ENCODE assay signal across 28 cellular contexts in the genomic region with DNA sequence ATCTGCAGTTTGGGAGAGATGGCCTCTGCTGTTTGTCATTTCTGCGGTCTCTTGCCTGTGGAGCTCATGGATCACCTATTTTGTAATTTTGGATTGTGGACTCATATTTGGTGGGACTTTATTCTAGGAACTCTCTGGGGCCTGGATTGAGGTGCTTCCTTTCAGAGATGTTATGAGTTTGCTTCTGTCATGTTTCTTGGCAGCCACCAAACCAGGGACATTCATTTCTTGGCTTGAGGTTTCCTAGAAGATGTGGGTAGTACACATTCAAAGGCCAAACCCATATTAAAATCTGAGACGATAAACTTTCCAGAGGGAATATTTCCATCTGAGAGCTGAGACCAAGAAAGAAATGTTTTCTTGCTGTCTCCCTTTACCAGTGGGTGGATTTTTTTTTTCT.
"Had no signal": no experiment of that assay in that cellular context is flagged by ENCODE, and none has a peak within 500 bp of the region (broad histone marks: within the 10 kb centered on the region; RNA-seq: fewer than 3 reads in every experiment).

No MANE protein-coding gene starts in this region.

- H3K27ac Mint-ChIP-seq: natural killer cell; neural progenitor cell; progenitor cell of endocrine pancreas; stimulated activated memory B cell treated with anti-CD40 and anti-IgM and Interleukin-4, amounts not matched to agents 10 μg/mL and 1 μg/mL and 100 μg/mL, for 72 hours; type B pancreatic cell had no signal

- H3K9me3 Mint-ChIP-seq: natural killer cell, neural progenitor cell had no signal

- H3K4me3 Mint-ChIP-seq: natural killer cell; nephron; neural progenitor cell; stimulated activated memory B cell treated with anti-CD40 and anti-IgM and Interleukin-4, amounts not matched to agents 10 μg/mL and 1 μg/mL and 100 μg/mL, for 72 hours; stimulated activated naive CD8-positive, alpha-beta T cell treated with anti-CD3 and anti-CD28 coated beads, Interleukin-15, amount 100 ng/mL, for 72 hours; type B pancreatic cell had no signal

- H3K4me3 ChIP-seq: neural progenitor cell, ovary, psoas muscle, right lobe of liver, sigmoid colon, suprapubic skin, testis, tibial artery, transverse colon, upper lobe of right lung, uterus had no signal

- H3K36me3 Mint-ChIP-seq: natural killer cell; neural progenitor cell; stimulated activated memory B cell treated with anti-CD40 and anti-IgM and Interleukin-4, amounts not matched to agents 10 μg/mL and 1 μg/mL and 100 μg/mL, for 72 hours; type B pancreatic cell had no signal

- H3K27me3 Mint-ChIP-seq: type B pancreatic cell had no signal

- H3K36me3 ChIP-seq: neural progenitor cell, ovary, right lobe of liver, sigmoid colon, suprapubic skin, tibial artery, transverse colon, upper lobe of right lung, uterus had no signal

- DNase-seq: natural killer cell; occipital lobe; ovary; posterior cingulate gyrus; psoas muscle; right cardiac atrium; right lobe of liver; sigmoid colon; small intestine; stimulated activated CD4-positive, alpha-beta T cell treated with anti-CD3 and anti-CD28 coated beads, Interleukin-15, amount 100 ng/mL, for 24 hours; stimulated activated CD4-positive, alpha-beta T cell treated with anti-CD3 and anti-CD28 coated beads, Interleukin-2, amount 100 ng/mL, for 24 hours; stimulated activated CD4-positive, alpha-beta T cell treated with anti-CD3 and anti-CD28 coated beads, Interleukin-2, amount 100 ng/mL, for 48 hours; stimulated activated CD4-positive, alpha-beta T cell treated with anti-CD3 and anti-CD28 coated beads, Interleukin-4, amount 100 ng/mL, for 24 hours; stimulated activated naive CD4-positive, alpha-beta T cell; stimulated activated naive CD8-positive, alpha-beta T cell treated with anti-CD3 and anti-CD28 coated beads, Interleukin-15, amount 100 ng/mL, for 72 hours; stimulated activated naive CD8-positive, alpha-beta T cell treated with anti-CD3 and anti-CD28 coated beads, Interleukin-15, Interleukin-2, amounts not matched to agents 100 U/mL and 50 U/mL, for 24 hours; substantia nigra; testis; tibial artery; transverse colon; upper lobe of right lung; uterus had no signal

- ATAC-seq: natural killer cell; psoas muscle; right cardiac atrium; right lobe of liver; stimulated activated memory B cell treated with anti-CD40 and anti-IgM and Interleukin-4, amounts not matched to agents 10 μg/mL and 1 μg/mL and 100 μg/mL, for 72 hours; stimulated activated naive CD8-positive, alpha-beta T cell treated with anti-CD3 and anti-CD28 coated beads, Interleukin-15, amount 100 ng/mL, for 72 hours; stimulated activated naive CD8-positive, alpha-beta T cell treated with anti-CD3 and anti-CD28 coated beads, Interleukin-15, Interleukin-2, amounts not matched to agents 100 U/mL and 50 U/mL, for 24 hours; upper lobe of right lung had no signal

- FAIRE-seq: small intestine had no signal

- H3K4me1 Mint-ChIP-seq: natural killer cell, nephron had no signal

- H3K27me3 ChIP-seq: neural progenitor cell, ovary, right lobe of liver, sigmoid colon, testis, upper lobe of right lung, uterus had no signal
